Comparison of ENCODE assay signal across 1 cellular context in genomic region chr5:154786414-154786813, GRCh38.
TF ChIP-seq lines count a peak whose summit lies in the region.

No MANE protein-coding gene starts in this region.

TF ChIP-seq in K562, 482 proteins besides CTCF, POLR2A, EP300 and RAD21 (continued from another document):
- TF ChIP-seq THAP7 (CRISPR knock-in tag; IDR thresholded peaks at IDR 0.05), result no peak
- TF ChIP-seq ZNF778 (CRISPR knock-in tag; IDR thresholded peaks at IDR 0.05), result no peak
- TF ChIP-seq PREB (CRISPR knock-in tag; IDR thresholded peaks at IDR 0.05), result no peak
- TF ChIP-seq ASH1L (IDR thresholded peaks at IDR 0.05; ENCODE audit: borderline replicate concordance, low read depth, partially characterized antibody), result no peak
